In genomic region chr1:46568614-46569013, GRCh38 we compare ENCODE assay signal across 39 cellular contexts. TPM values are rescaled to one million over a fixed set of nuclear protein-coding genes. Genes with fewer than 3 reads are reported as not detected.
"Had no signal": no experiment of that assay in that cellular context is flagged by ENCODE, and none has a peak within 500 bp of the region (broad histone marks: within the 10 kb centered on the region; RNA-seq: fewer than 3 reads in every experiment).

No MANE protein-coding gene starts in this region.

- H3K9me3 ChIP-seq: esophagus muscularis mucosa, gastroesophageal sphincter had no signal

- H3K4me3 ChIP-seq: coronary artery, dorsolateral prefrontal cortex, esophagus muscularis mucosa, gastroesophageal sphincter had no signal

- ATAC-seq: activated CD4-positive, CD25-positive, alpha-beta regulatory T cell treated with anti-CD3 and anti-CD28 coated beads, Interleukin-2, amount 50 U/mL, for 24 hours; activated CD8-positive, alpha-beta T cell treated with anti-CD3 and anti-CD28 coated beads for 36 hours; activated T-cell treated with anti-CD3 and anti-CD28 coated beads, Interleukin-2, amount 50 U/mL, for 4 hours; activated T-helper 17 cell treated with anti-CD3 and anti-CD28 coated beads, Interleukin-2, amount 50 U/mL, for 72 hours; gastroesophageal sphincter; T-helper 17 cell had no signal

- H3K9me3 Mint-ChIP-seq: activated B cell treated with CpG ODN at 0.5 μM for 24 hours; activated CD8-positive, alpha-beta T cell treated with anti-CD3 and anti-CD28 coated beads for 36 hours; activated T-cell treated with anti-CD3 and anti-CD28 coated beads, Interleukin-2, amount 50 U/mL, for 4 hours; activated T-helper 17 cell treated with anti-CD3 and anti-CD28 coated beads, Interleukin-2, amount 50 U/mL, for 72 hours; central memory CD8-positive, alpha-beta T cell; dendritic cell treated with granulocyte-macrophage colony-stimulating factor and Interleukin-4, amounts not matched to agents 40 ng/mL and 50 ng/mL, for 4 days; endodermal cell; T-helper 2 cell treated with Interferon-gamma antibody and Interleukin-4, amounts not matched to agents 5 μg/mL and 100 μg/mL, for 36 hours had no signal

- DNase-seq: activated B cell treated with CpG ODN at 0.5 μM for 24 hours; activated CD4-positive, alpha-beta T cell treated with anti-CD3 and anti-CD28 coated beads for 48 hours; activated CD4-positive, alpha-beta T cell treated with anti-CD3 and anti-CD28 coated beads, Interleukin-2, amount 50 U/mL, for 1 hour; activated CD4-positive, alpha-beta T cell treated with anti-CD3 and anti-CD28 coated beads, Interleukin-2, amount 50 U/mL, for 48 hours; activated CD8-positive, alpha-beta memory T cell treated with anti-CD3 and anti-CD28 coated beads for 24 hours; activated CD8-positive, alpha-beta T cell treated with anti-CD3 and anti-CD28 coated beads for 36 hours; activated effector memory CD4-positive, alpha-beta T cell treated with Interleukin-2 at 50 U/mL for 16 hours; activated gamma-delta T cell treated with Interleukin-2 at 50 U/mL for 16 hours; activated naive CD4-positive, alpha-beta T cell treated with anti-CD3 and anti-CD28 coated beads, Interleukin-2, amount 50 U/mL, for 16 hours; activated naive CD4-positive, alpha-beta T cell treated with Interleukin-2 at 50 U/mL for 16 hours; activated T-cell treated with anti-CD3 and anti-CD28 coated beads, Interleukin-2, amount 50 U/mL, for 4 hours; amniotic stem cell; anterior cingulate cortex; brain microvascular endothelial cell; dorsolateral prefrontal cortex; effector memory CD4-positive, alpha-beta T cell; endodermal cell; erythroblast; foreskin melanocyte; T-helper 1 cell; T-helper 17 cell; T1000; WERI-Rb-1 had no signal

- H3K36me3 ChIP-seq: brain microvascular endothelial cell had no signal

- H3K27ac Mint-ChIP-seq: activated B cell treated with CpG ODN at 0.5 μM for 24 hours; activated CD8-positive, alpha-beta T cell treated with anti-CD3 and anti-CD28 coated beads for 36 hours; activated naive CD8-positive, alpha-beta T cell; activated T-helper 17 cell treated with anti-CD3 and anti-CD28 coated beads, Interleukin-2, amount 50 U/mL, for 72 hours; dendritic cell treated with granulocyte-macrophage colony-stimulating factor and Interleukin-4, amounts not matched to agents 40 ng/mL and 50 ng/mL, for 4 days; T-helper 17 cell; T-helper 2 cell treated with Interferon-gamma antibody and Interleukin-4, amounts not matched to agents 5 μg/mL and 100 μg/mL, for 36 hours had no signal

- H3K4me3 Mint-ChIP-seq: activated B cell treated with CpG ODN at 0.5 μM for 24 hours; activated CD8-positive, alpha-beta T cell treated with anti-CD3 and anti-CD28 coated beads for 36 hours; activated naive CD8-positive, alpha-beta T cell; activated T-cell treated with anti-CD3 and anti-CD28 coated beads, Interleukin-2, amount 50 U/mL, for 4 hours; activated T-helper 17 cell treated with anti-CD3 and anti-CD28 coated beads, Interleukin-2, amount 50 U/mL, for 72 hours; central memory CD8-positive, alpha-beta T cell; dendritic cell treated with granulocyte-macrophage colony-stimulating factor and Interleukin-4, amounts not matched to agents 40 ng/mL and 50 ng/mL, for 4 days; endodermal cell; T-helper 17 cell; T-helper 2 cell treated with Interferon-gamma antibody and Interleukin-4, amounts not matched to agents 5 μg/mL and 100 μg/mL, for 36 hours had no signal

- H3K4me1 Mint-ChIP-seq: activated B cell treated with CpG ODN at 0.5 μM for 24 hours; activated T-helper 17 cell treated with anti-CD3 and anti-CD28 coated beads, Interleukin-2, amount 50 U/mL, for 72 hours; central memory CD8-positive, alpha-beta T cell; endodermal cell had no signal

- H3K27me3 Mint-ChIP-seq: activated B cell treated with CpG ODN at 0.5 μM for 24 hours; activated CD8-positive, alpha-beta T cell treated with anti-CD3 and anti-CD28 coated beads for 36 hours; activated naive CD8-positive, alpha-beta T cell; activated T-helper 17 cell treated with anti-CD3 and anti-CD28 coated beads, Interleukin-2, amount 50 U/mL, for 72 hours; central memory CD8-positive, alpha-beta T cell; dendritic cell treated with granulocyte-macrophage colony-stimulating factor and Interleukin-4, amounts not matched to agents 40 ng/mL and 50 ng/mL, for 4 days; T-helper 17 cell had no signal

- H3K27ac ChIP-seq: brain microvascular endothelial cell, coronary artery, dorsolateral prefrontal cortex, WERI-Rb-1 had no signal

- H3K27me3 ChIP-seq: brain microvascular endothelial cell, dorsolateral prefrontal cortex, esophagus muscularis mucosa, gastroesophageal sphincter had no signal

RNA-seq across cellular contexts. Expression of gene KNCN, which starts 17.2 kb away (rescaled TPM):
- total RNA-seq: activated B cell treated with CpG ODN at 0.5 μM for 24 hours; activated CD8-positive, alpha-beta T cell treated with anti-CD3 and anti-CD28 coated beads for 36 hours; activated T-cell treated with anti-CD3 and anti-CD28 coated beads, Interleukin-2, amount 50 U/mL, for 4 hours; activated T-helper 17 cell treated with anti-CD3 and anti-CD28 coated beads, Interleukin-2, amount 50 U/mL, for 72 hours; astrocyte; bronchial epithelial cell; cardiac septum; cerebellum; endodermal cell; esophagus muscularis mucosa; fibroblast of lung; fibroblast of villous mesenchyme; gastroesophageal sphincter; glomerular endothelial cell; T-helper 17 cell had no signal
